In the genomic region with DNA sequence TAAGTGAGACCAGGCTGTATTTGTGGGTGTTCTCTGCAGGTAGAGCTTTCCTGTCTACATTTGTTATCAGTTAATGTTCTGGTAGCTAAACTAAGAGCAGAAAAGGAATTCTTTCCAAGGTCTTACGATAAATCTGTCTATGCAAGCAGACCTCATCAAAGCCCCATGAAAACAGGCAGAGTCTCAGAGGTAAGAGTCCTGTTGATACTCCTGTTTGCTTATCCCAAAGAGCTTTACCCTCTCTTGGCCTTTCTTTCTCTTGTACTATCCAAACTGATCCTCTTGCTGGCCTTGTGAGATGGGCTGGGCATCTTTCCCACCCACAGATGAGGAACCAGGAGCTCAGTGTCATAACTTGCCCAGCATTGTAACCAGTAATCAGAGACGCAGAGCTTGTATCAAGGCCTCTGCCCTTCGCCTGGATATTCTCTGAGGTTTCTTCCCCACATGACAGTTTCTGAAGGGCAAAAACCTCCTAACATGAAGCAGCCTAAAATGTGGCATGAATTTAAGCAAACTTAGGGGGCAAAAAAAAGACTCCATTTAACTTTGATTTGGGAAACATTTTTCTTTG, we compare ENCODE assay signal across 19 cellular contexts. TPM values are rescaled to one million over a fixed set of nuclear protein-coding genes. Genes with fewer than 3 reads are reported as not detected.
DNase-seq lines count a peak whose midpoint lies in the region; ATAC-seq and TF ChIP-seq lines count a peak whose summit lies in the region.
"Had no signal": no experiment of that assay in that cellular context is flagged by ENCODE, and none has a peak within 500 bp of the region (broad histone marks: within the 10 kb centered on the region; RNA-seq: fewer than 3 reads in every experiment).

No MANE protein-coding gene starts in this region.

- no peak for TF ChIP-seq EP300 in transverse colon (IDR thresholded peaks at IDR 0.05; ENCODE audit: low read depth)

- no peak overlapping the region for H2BK5ac ChIP-seq in mesenchymal stem cell (ENCODE audit: low read depth, low read length, poor library complexity, severe bottlenecking)

- H3K23ac ChIP-seq in mesenchymal stem cell (ENCODE audit: low read length in 2 of 2), result no peak overlapping the region

- no peak overlapping the region for H2BK12ac ChIP-seq in mesenchymal stem cell (ENCODE audit: low read length in 2 of 2)

- H3K27me3 Mint-ChIP-seq in activated CD8-positive, alpha-beta memory T cell treated with anti-CD3 and anti-CD28 coated beads, Interleukin-2, amount 10 ng/mL, durations not matched to agents 7 days and 5 days, result no peaks in the 10 kb centered on the region
- H3K27me3 Mint-ChIP-seq: activated naive CD8-positive, alpha-beta T cell treated with anti-CD3 and anti-CD28 coated beads, Interleukin-2, amount 10 ng/mL, durations not matched to agents 7 days and 5 days had no signal

- H3K27ac ChIP-seq in adrenal gland (peak overlapping the region in 4 of 5 donors; percentile 7 to 51 (median 34)), mesenchymal stem cell (ENCODE audit: low read length, poor library complexity, severe bottlenecking) (no peak overlapping the region), transverse colon (peak overlapping the region; percentile 59 to 74 (median 70))
- H3K27ac ChIP-seq: upper lobe of left lung had no signal

- peak overlapping the region in 1 of 2 experiments; percentile 6 for H3K18ac ChIP-seq in mesenchymal stem cell (ENCODE audit: low read depth in 1 of 2, low read length in 2 of 2)

- H3K4ac ChIP-seq in mesenchymal stem cell (ENCODE audit: low read depth in 1 of 2, low read length in 2 of 2), result no peak overlapping the region

- CTCF ChIA-PET in activated CD8-positive, alpha-beta memory T cell treated with anti-CD3 and anti-CD28 coated beads, Interleukin-2, amount 10 ng/mL, durations not matched to agents 7 days and 5 days (lab: Charles Lee), result interaction anchor here (1.0 to 1.9 kb wide), 5 partner anchors 19 to 189 kb away, joined by 3 to 10 read pairs (median 7); a partner anchor contains a TSS

- H2BK120ac ChIP-seq in mesenchymal stem cell (ENCODE audit: low read depth, low read length), result no peak overlapping the region

- H3K14ac ChIP-seq in mesenchymal stem cell (ENCODE audit: low read length in 2 of 2), result no peak overlapping the region

- H2AFZ ChIP-seq in mesenchymal stem cell (ENCODE audit: low read depth, low read length), result no peak overlapping the region

- H3K36me3 ChIP-seq in adrenal gland (replicated peaks in 1 of 2), result no peaks in the 10 kb centered on the region
- no peaks in the 10 kb centered on the region for H3K36me3 ChIP-seq in mesenchymal stem cell (ENCODE audit: control insufficient read depth in 1 of 2, insufficient read depth in 2 of 2, low read depth in 1 of 2, low read length in 2 of 2)
- no peaks in the 10 kb centered on the region for H3K36me3 ChIP-seq in transverse colon
- H3K36me3 ChIP-seq: HAP-1, MG63, Peyer's patch, upper lobe of left lung had no signal

- H3K4me2 ChIP-seq in mesenchymal stem cell (ENCODE audit: low read length, poor library complexity, severe bottlenecking), result no peak overlapping the region

- H3K4me3 Mint-ChIP-seq in activated CD8-positive, alpha-beta memory T cell treated with anti-CD3 and anti-CD28 coated beads, Interleukin-2, amount 10 ng/mL, durations not matched to agents 7 days and 5 days, result no peak overlapping the region
- H3K4me3 Mint-ChIP-seq: endodermal cell had no signal

- H3K9me3 Mint-ChIP-seq in activated CD8-positive, alpha-beta memory T cell treated with anti-CD3 and anti-CD28 coated beads, Interleukin-2, amount 10 ng/mL, durations not matched to agents 7 days and 5 days (ENCODE audit: low read depth), result no peaks in the 10 kb centered on the region
- H3K9me3 Mint-ChIP-seq: activated naive CD8-positive, alpha-beta T cell treated with anti-CD3 and anti-CD28 coated beads, Interleukin-2, amount 10 ng/mL, durations not matched to agents 7 days and 5 days had no signal

- H3K9me3 ChIP-seq in adrenal gland (replicated peaks in 1 of 3) (no peaks in the 10 kb centered on the region), mesenchymal stem cell (ENCODE audit: control insufficient read depth, low read length) (no peaks in the 10 kb centered on the region), transverse colon (no peaks in the 10 kb centered on the region)
- H3K9me3 ChIP-seq: HAP-1, MG63, Peyer's patch, upper lobe of left lung had no signal

- H3K4me1 Mint-ChIP-seq in activated CD8-positive, alpha-beta memory T cell treated with anti-CD3 and anti-CD28 coated beads, Interleukin-2, amount 10 ng/mL, durations not matched to agents 7 days and 5 days, result peaks cover 72% of the 10 kb centered on the region

- H3K27me3 ChIP-seq in adrenal gland (no peaks in the 10 kb centered on the region), mesenchymal stem cell (ENCODE audit: control insufficient read depth in 1 of 2, insufficient read depth in 1 of 2, low read length in 2 of 2) (peaks cover 0 to 15% of the 10 kb centered on the region in 2 experiments), transverse colon (no peaks in the 10 kb centered on the region)
- H3K27me3 ChIP-seq: MG63, Peyer's patch, upper lobe of left lung had no signal

- no peaks in the 10 kb centered on the region for H3K79me1 ChIP-seq in mesenchymal stem cell (replicated peaks; ENCODE audit: low read length, poor library complexity, severe bottlenecking)

- H4K8ac ChIP-seq in mesenchymal stem cell (ENCODE audit: low read length), result no peak overlapping the region

- no peak overlapping the region for H2AK5ac ChIP-seq in mesenchymal stem cell (ENCODE audit: low read length, severe bottlenecking)

- in situ Hi-C loops in transverse colon (cut with MboI; ENCODE audit: low pct_ligation_motif_present in 1 of 4, low pct_unique_long_range_greater_than_20kb in 1 of 4, low sequenced_read_pairs in 3 of 4), result loop anchor here in 2 of 4 donors (25.0 kb wide), 2 partner anchors 193 to 268 kb away; a partner anchor contains a TSS

- TF ChIP-seq CTCF in adrenal gland (IDR thresholded peaks at IDR 0.05) (no peak), transverse colon (IDR thresholded peaks at IDR 0.05) (no peak)

- peaks cover 8% of the 10 kb centered on the region for H3K36me3 Mint-ChIP-seq in activated CD8-positive, alpha-beta memory T cell treated with anti-CD3 and anti-CD28 coated beads, Interleukin-2, amount 10 ng/mL, durations not matched to agents 7 days and 5 days
- H3K36me3 Mint-ChIP-seq: activated naive CD8-positive, alpha-beta T cell treated with anti-CD3 and anti-CD28 coated beads, Interleukin-2, amount 10 ng/mL, durations not matched to agents 7 days and 5 days had no signal

- peak overlapping the region; percentile 3 for H4K91ac ChIP-seq in mesenchymal stem cell (ENCODE audit: low read length)

- H3K27ac Mint-ChIP-seq in activated CD8-positive, alpha-beta memory T cell treated with anti-CD3 and anti-CD28 coated beads, Interleukin-2, amount 10 ng/mL, durations not matched to agents 7 days and 5 days, result peak overlapping the region; percentile 90

- H3K9ac ChIP-seq in mesenchymal stem cell (ENCODE audit: low read length), result no peak overlapping the region

- DNase-seq in activated CD8-positive, alpha-beta memory T cell treated with anti-CD3 and anti-CD28 coated beads, Interleukin-2, amount 10 ng/mL, durations not matched to agents 7 days and 5 days, result no peak
- no peak for DNase-seq in activated CD8-positive, alpha-beta memory T cell treated with anti-CD3 and anti-CD28 coated beads, Interleukin-2, amount 50 U/mL, for 4 hours
- peak; percentile 31 to 74 (median 61) for DNase-seq in adrenal gland
- DNase-seq in mesenchymal stem cell, result no peak
- no peak for DNase-seq in transverse colon
- DNase-seq in foreskin melanocyte, result no peak
- DNase-seq in effector CD8-positive, alpha-beta T cell (lab: John Stamatoyannopoulos, UW), result no peak
- DNase-seq in UCSD-AML1 (lab: John Stamatoyannopoulos, UW; ENCODE audit: unreplicated experiment), result no peak
- DNase-seq: activated CD4-positive, alpha-beta T cell treated with anti-CD3 and anti-CD28 coated beads for 4 hours; EL; MG63; NCI-H2081 treated with DMSO at 0.1 percent for 48 hours; NCI-H524 treated with DMSO at 0.1 percent for 48 hours; Peyer's patch; upper lobe of left lung had no signal

- intact Hi-C loops in adrenal gland (cut with DNase I) (no loop called here), transverse colon (cut with DNase I; ENCODE audit: low total_unique reads) (no loop called here)

- peaks cover 10 to 20% of the 10 kb centered on the region in 2 donors for H3K4me1 ChIP-seq in adrenal gland (replicated peaks in 1 of 2)
- H3K4me1 ChIP-seq in mesenchymal stem cell (ENCODE audit: control insufficient read depth, insufficient read depth, low read depth, low read length), result no peaks in the 10 kb centered on the region
- peaks cover 27 to 59% (median 45%) of the 10 kb centered on the region in 4 donors for H3K4me1 ChIP-seq in transverse colon

- TF ChIP-seq POLR2A in adrenal gland (IDR thresholded peaks at IDR 0.05), result peak in 1 of 2 donors; percentile 6
- TF ChIP-seq POLR2A in transverse colon (IDR thresholded peaks at IDR 0.05), result no peak

- no peak for ATAC-seq in activated CD8-positive, alpha-beta memory T cell treated with anti-CD3 and anti-CD28 coated beads, Interleukin-2, amount 10 ng/mL, durations not matched to agents 7 days and 5 days

- 32 to 64% (median 40%) methylated on average over 3 of the region's 3 CpGs for WGBS in adrenal gland, 4 donors
- WGBS in mesenchymal stem cell, result 82% methylated on average over 3 of the region's 3 CpGs
- 56 to 59% methylated on average over 3 of the region's 3 CpGs for WGBS in transverse colon (ENCODE audit: low coverage in 1 of 2), 2 donors

- H2BK15ac ChIP-seq in mesenchymal stem cell (ENCODE audit: low read depth, poor library complexity, severe bottlenecking), result no peak overlapping the region

- no peak overlapping the region for H3K4me3 ChIP-seq in adrenal gland
- H3K4me3 ChIP-seq in mesenchymal stem cell (ENCODE audit: insufficient read depth in 1 of 2, low read depth in 1 of 2, low read length in 2 of 2), result no peak overlapping the region
- H3K4me3 ChIP-seq in transverse colon, result no peak overlapping the region
- H3K4me3 ChIP-seq: HAP-1, MG63, Peyer's patch, upper lobe of left lung had no signal

RNA-seq across cellular contexts. Expression of a gene that starts 33.5 kb away (rescaled TPM):
- not detected for total RNA-seq in activated CD8-positive, alpha-beta memory T cell treated with anti-CD3 and anti-CD28 coated beads, Interleukin-2, amount 10 ng/mL, durations not matched to agents 7 days and 5 days
- total RNA-seq in adrenal gland (not detected), transverse colon (not detected)
- not detected for polyA plus RNA-seq in adrenal gland
- not detected for polyA plus RNA-seq in mesenchymal stem cell (2013, experiment 1 of 2)
- polyA plus RNA-seq in mesenchymal stem cell (2013, experiment 2 of 2), result not detected
- total RNA-seq: activated naive CD8-positive, alpha-beta T cell treated with anti-CD3 and anti-CD28 coated beads, Interleukin-2, amount 10 ng/mL, durations not matched to agents 7 days and 5 days; endodermal cell; lung microvascular endothelial cell; Peyer's patch; upper lobe of left lung had no signal

RNA-seq across cellular contexts. Expression of a gene that starts 55.1 kb away (rescaled TPM):
- total RNA-seq in activated CD8-positive, alpha-beta memory T cell treated with anti-CD3 and anti-CD28 coated beads, Interleukin-2, amount 10 ng/mL, durations not matched to agents 7 days and 5 days, result 10 to 100 TPM; 19.9 to 33.9 TPM
- 10 to 100 TPM; 13.9 to 36.0 (median 26.0) TPM for total RNA-seq in adrenal gland
- polyA plus RNA-seq in adrenal gland, result 10 to 100 TPM; 10.3 to 38.7 (median 11.7) TPM
- 21.5 TPM for polyA plus RNA-seq in mesenchymal stem cell (2013, experiment 1 of 2)
- polyA plus RNA-seq in mesenchymal stem cell (2013, experiment 2 of 2), result 20.3 TPM
- 1 to 10 TPM; 2.0 to 5.5 (median 3.5) TPM for total RNA-seq in transverse colon

Comparison
In these comparisons a context has a peak if more than half of its experiments do, and no peak if none do; other contexts are left out.
1. DNase-seq: peak in adrenal gland (7 of 7); none in activated CD8-positive, alpha-beta memory T cell treated with anti-CD3 and anti-CD28 coated beads, Interleukin-2, amount 10 ng/mL, durations not matched to agents 7 days and 5 days (single experiment), activated CD8-positive, alpha-beta memory T cell treated with anti-CD3 and anti-CD28 coated beads, Interleukin-2, amount 50 U/mL, for 4 hours (single experiment), mesenchymal stem cell (single experiment), transverse colon (single experiment), foreskin melanocyte (single experiment), effector CD8-positive, alpha-beta T cell (single experiment) and UCSD-AML1 (single experiment).